Comparison of ENCODE assay signal across 8 cellular contexts in genomic region chr15:64163662-64164362, GRCh38. TPM values are rescaled to one million over a fixed set of nuclear protein-coding genes. Genes with fewer than 3 reads are reported as not detected.
DNase-seq lines count a peak whose midpoint lies in the region; ATAC-seq and TF ChIP-seq lines count a peak whose summit lies in the region.

No MANE protein-coding gene starts in this region.

- H3K27me3 ChIP-seq in SJCRH30, result no peaks in the 10 kb centered on the region
- H3K27me3 ChIP-seq in neural progenitor cell, result no peaks in the 10 kb centered on the region

- peak overlapping the region; percentile 62 for H3K4me2 ChIP-seq in neural progenitor cell

- no peak overlapping the region for H3K9ac ChIP-seq in neural progenitor cell

- H3K4me1 ChIP-seq in SJCRH30, result peaks cover 5% of the 10 kb centered on the region; the same call in 1 of the 2 replicates
- peaks cover 15% of the 10 kb centered on the region for H3K4me1 ChIP-seq in neural progenitor cell

- POLR2A ChIA-PET in GM10248 (lab: Yijun Ruan, JAX), result interaction anchor here (0.6 to 0.7 kb wide), 4 partner anchors 17 to 1353 kb away, joined by 3 to 9 read pairs (median 3); no protein-coding TSS in a partner anchor

- peak; percentile 6 for ATAC-seq in HG02642 (IDR thresholded peaks at IDR 0.05; ENCODE audit: poor library complexity, unreplicated experiment)

- no peaks in the 10 kb centered on the region for H3K9me3 Mint-ChIP-seq in neural progenitor cell

- peaks cover 5% of the 10 kb centered on the region for H4K20me1 ChIP-seq in neural progenitor cell (ENCODE audit: low read depth)

- in situ Hi-C loops in GM13976 (cut with MboI; ENCODE audit: low sequenced_read_pairs, unreplicated experiment), result no loop called here

- H3K79me2 ChIP-seq in neural progenitor cell (ENCODE audit: low read depth), result peaks cover 17% of the 10 kb centered on the region

- H3K27ac Mint-ChIP-seq in neural progenitor cell, result peak overlapping the region; percentile 2

- DNase-seq in DMS114 treated with DMSO at 0.1 percent for 48 hours (lab: John Stamatoyannopoulos, UW; ENCODE audit: unreplicated experiment) (peak; percentile 69), SJCRH30 (peak; percentile 42 to 63), erythroblast (lab: John Stamatoyannopoulos, UW) (peak; percentile 76 to 80), neural progenitor cell (ENCODE audit: low spot score) (no peak), GM10248 (ENCODE audit: extremely low spot score) (no peak), SW 1271 (lab: John Stamatoyannopoulos, UW) (no peak), GM13976 (ENCODE audit: low spot score) (no peak)

- H3K4me3 ChIP-seq in SJCRH30 (peak overlapping the region; percentile 87), neural progenitor cell (peak overlapping the region; percentile 77)

- H3K27ac ChIP-seq in SJCRH30 (peak overlapping the region; percentile 21), neural progenitor cell (no peak overlapping the region)

- no peak for TF ChIP-seq POLR2A in erythroblast (IDR thresholded peaks at IDR 0.05; ENCODE audit: low read length)

- CTCF ChIA-PET in GM10248 (lab: Yijun Ruan, JAX), result interaction anchor here (0.9 to 5.3 kb wide), 12 partner anchors 9 to 490 kb away, joined by 3 to 44 read pairs (median 3); partner anchors contain the start of gene SNX22

- peaks cover 19% of the 10 kb centered on the region for H3F3A ChIP-seq in neural progenitor cell (ENCODE audit: low read depth)

- no peaks in the 10 kb centered on the region for H3K9me3 ChIP-seq in SJCRH30 (replicated peaks)
- no peaks in the 10 kb centered on the region for H3K9me3 ChIP-seq in neural progenitor cell (ENCODE audit: low read depth)

- H3K36me3 Mint-ChIP-seq in neural progenitor cell, result peaks cover 18% of the 10 kb centered on the region

- peaks cover 29% of the 10 kb centered on the region for H3K36me3 ChIP-seq in SJCRH30
- no peaks in the 10 kb centered on the region for H3K36me3 ChIP-seq in neural progenitor cell

- peaks cover 20% of the 10 kb centered on the region for H3K4me1 Mint-ChIP-seq in neural progenitor cell

- no peak for TF ChIP-seq CTCF in neural progenitor cell (IDR thresholded peaks at IDR 0.05)
- no peak for TF ChIP-seq CTCF in GM10248 (IDR thresholded peaks at IDR 0.05; ENCODE audit: control extremely low read depth, extremely low read depth, low read depth, missing control alignments)
- TF ChIP-seq CTCF in GM13976 (IDR thresholded peaks at IDR 0.05; ENCODE audit: borderline replicate concordance, control extremely low read depth, extremely low read depth, insufficient read depth, missing control alignments), result no peak

- peak overlapping the region; percentile 79 for H3K4me3 Mint-ChIP-seq in neural progenitor cell

- peak overlapping the region; percentile 65 for H2AFZ ChIP-seq in neural progenitor cell (replicated peaks)

- H3K27me3 Mint-ChIP-seq in neural progenitor cell (ENCODE audit: insufficient read depth, low read depth), result no peaks in the 10 kb centered on the region

RNA-seq across cellular contexts. Expression of gene PPIB, which starts 1.0 kb away (rescaled TPM):
- 277 and 308 TPM in 2 replicates for total RNA-seq in SJCRH30 (2014; rRNA removed; shearing (Covaris generic))
- total RNA-seq in neural progenitor cell (ENCODE audit: low replicate concordance), result 109 and 137 TPM in 2 replicates

RNA-seq across cellular contexts. Expression of gene SNX22, which starts 12.3 kb away (rescaled TPM):
- total RNA-seq in SJCRH30 (2014; rRNA removed; shearing (Covaris generic)), result 1.5 and 1.6 TPM in 2 replicates
- total RNA-seq in neural progenitor cell (ENCODE audit: low replicate concordance), result 4.0 and 6.4 TPM in 2 replicates

Comparison
In these comparisons a context has a peak if more than half of its experiments do, and no peak if none do; other contexts are left out.
1. DNase-seq: peak in DMS114 treated with DMSO at 0.1 percent for 48 hours (single experiment), SJCRH30 (2 of 2) and erythroblast (2 of 2); none in neural progenitor cell (single experiment), GM10248 (single experiment), SW 1271 (0 of 2) and GM13976 (single experiment).